In genomic region chr17:43359469-43360105, GRCh38 we compare ENCODE assay signal across 8 cellular contexts. TPM values are rescaled to one million over a fixed set of nuclear protein-coding genes. Genes with fewer than 3 reads are reported as not detected.
DNase-seq lines count a peak whose midpoint lies in the region; ATAC-seq, FAIRE-seq and TF ChIP-seq lines count a peak whose summit lies in the region.

No MANE protein-coding gene starts in this region.

- H3K4me3 ChIP-seq in GM12875 (ENCODE audit: low read depth, low read length) = peak overlapping the region; percentile 57
- H3K4me3 ChIP-seq in fibroblast of lung (replicated peaks in 1 of 4; ENCODE audit: control extremely low read depth in 1 of 4, insufficient read depth in 1 of 4, low read depth in 3 of 4, low read length in 4 of 4) = peak overlapping the region in 2 of 4 experiments; percentile 65 to 85
- H3K4me3 ChIP-seq in skin epidermis = peak overlapping the region; percentile 31 to 63 (median 52)

- peak overlapping the region; percentile 94 for H3K27ac Mint-ChIP-seq in T-helper 17 cell

- H3K9ac ChIP-seq in fibroblast of lung (ENCODE audit: insufficient read depth, low read length) = no peak overlapping the region

- DNase-seq in T-helper 17 cell = no peak
- DNase-seq in fibroblast of lung (ENCODE audit: low read depth in 2 of 2) = no peak
- no peak for DNase-seq in D721Med (ENCODE audit: insufficient read length, low spot score)
- DNase-seq in RKO (ENCODE audit: low spot score) = no peak
- no peak for DNase-seq in iPS-NIHi7 (ENCODE audit: extremely low spot score)

- no peaks in the 10 kb centered on the region for H3K27me3 ChIP-seq in fibroblast of lung (ENCODE audit: control insufficient read depth, insufficient read depth, low read length)

- H3K27ac ChIP-seq in fibroblast of lung (ENCODE audit: insufficient read depth, low read length) = peak overlapping the region; percentile 97
- H3K27ac ChIP-seq in skin epidermis = peak overlapping the region in 18 of 21 experiments; percentile 75 to 100 (median 96)

- peak overlapping the region; percentile 70 for H3K4me2 ChIP-seq in fibroblast of lung (ENCODE audit: extremely low read depth, insufficient read depth, low read length)

- FAIRE-seq in D721Med (lab: Jason Lieb, UNC) = no peak

- TF ChIP-seq CTCF in GM12875 (IDR thresholded peaks at IDR 0.05; ENCODE audit: borderline replicate concordance, insufficient read depth, low read depth, low read length) = no peak
- no peak for TF ChIP-seq CTCF in fibroblast of lung (conservative IDR thresholded peaks at IDR 0.05 in 1 of 2, IDR thresholded peaks at IDR 0.05 in 1 of 2; ENCODE audit: low read depth in 1 of 2, low read length in 2 of 2)
- TF ChIP-seq CTCF in D721Med (IDR thresholded peaks at IDR 0.05; ENCODE audit: insufficient read depth, missing control alignments) = no peak

- H3K9me3 ChIP-seq in T-helper 17 cell (ENCODE audit: control insufficient read depth, low read length, poor library complexity, severe bottlenecking) (no peaks in the 10 kb centered on the region), fibroblast of lung (ENCODE audit: control insufficient read depth, insufficient read depth, low read depth, low read length) (no peaks in the 10 kb centered on the region)

- no peak overlapping the region for H2AFZ ChIP-seq in fibroblast of lung (ENCODE audit: low read length)

- peaks cover 22% of the 10 kb centered on the region for H3K4me1 Mint-ChIP-seq in T-helper 17 cell

- no peaks in the 10 kb centered on the region for H3K79me2 ChIP-seq in fibroblast of lung (ENCODE audit: control insufficient read depth, insufficient read depth, low read length)

- H3K4me3 Mint-ChIP-seq in T-helper 17 cell = peak overlapping the region; percentile 81

- H3K27me3 Mint-ChIP-seq in T-helper 17 cell = no peaks in the 10 kb centered on the region

- H3K4me1 ChIP-seq in fibroblast of lung (ENCODE audit: control insufficient read depth, extremely low read depth, insufficient read depth, low read length) = peaks cover 5% of the 10 kb centered on the region

- no peak for ATAC-seq in T-helper 17 cell
- no peak for ATAC-seq in HG03097 (IDR thresholded peaks at IDR 0.05; ENCODE audit: low FRiP score, unreplicated experiment)

- no peaks in the 10 kb centered on the region for H3K36me3 Mint-ChIP-seq in T-helper 17 cell (ENCODE audit: low read depth)

- H3K36me3 ChIP-seq in fibroblast of lung (ENCODE audit: control insufficient read depth, insufficient read depth, low read length) = no peaks in the 10 kb centered on the region

- no peaks in the 10 kb centered on the region for H4K20me1 ChIP-seq in fibroblast of lung (ENCODE audit: control insufficient read depth, extremely low read depth, insufficient read depth, low read length)

RNA-seq across cellular contexts. Expression of gene ARL4D, which starts 39.2 kb away (rescaled TPM):
- total RNA-seq in T-helper 17 cell (1 to 10 TPM; 1.1 to 2.0 TPM), fibroblast of lung (46.4 and 60.6 TPM in 2 replicates)
- polyA plus RNA-seq in fibroblast of lung = 12.5 and 14.0 TPM in 2 replicates
- polyA plus RNA-seq in fibroblast of lung (2012) = 12.3 and 14.6 TPM in 2 replicates
- 10.4 and 17.2 TPM in 2 replicates for polyA minus RNA-seq in fibroblast of lung (ENCODE audit: low replicate concordance)

Comparison
In these comparisons a context has a peak if more than half of its experiments do, and no peak if none do; other contexts are left out.
1. RNA of gene ARL4D, which starts 39.2 kb away (total RNA-seq): 46.4 to 60.6 TPM in fibroblast of lung; 1.1 to 2.0 TPM in T-helper 17 cell; every median in the first group is over 10 times any median in the second.